ENCODE assay signal across 9 cellular contexts in the genomic region with DNA sequence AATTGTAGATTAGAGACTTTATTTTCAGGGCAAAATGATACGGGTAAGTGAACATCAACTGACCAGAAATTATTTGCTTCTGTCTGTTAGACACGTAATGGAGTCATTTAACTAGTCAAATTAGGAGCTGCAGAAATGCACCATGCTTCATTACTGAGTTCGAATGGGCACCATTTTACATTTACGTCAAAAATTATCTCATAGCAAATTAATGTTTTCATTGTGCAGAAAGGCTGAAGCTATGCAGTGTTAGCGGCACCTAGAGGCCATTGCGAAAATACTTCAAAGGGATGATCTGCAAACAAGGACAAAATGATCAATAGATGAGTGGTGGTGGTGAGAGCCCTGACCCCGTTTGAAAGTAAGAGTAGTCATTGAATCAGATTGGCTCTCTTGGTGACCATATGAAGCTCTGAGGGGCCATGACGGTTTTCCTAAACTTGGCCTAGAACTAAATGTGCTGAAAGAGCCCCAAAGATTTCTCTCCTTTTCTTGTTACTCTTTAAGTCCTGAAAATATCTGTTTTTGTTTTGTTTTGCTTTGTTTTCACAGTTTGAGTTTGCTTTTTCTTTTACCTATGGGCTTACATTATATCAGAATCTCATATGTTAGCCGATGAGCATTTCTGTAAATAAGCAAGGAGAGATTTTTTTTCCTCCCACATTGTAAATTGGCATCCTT.
A peak's percentile ranks its signal among the peaks of the same experiment; 100 is the strongest.
DNase-seq lines count a peak whose midpoint lies in the region; ATAC-seq and TF ChIP-seq lines count a peak whose summit lies in the region.
"Had no signal": no experiment of that assay in that cellular context is flagged by ENCODE, and none has a peak within 500 bp of the region (broad histone marks: within the 10 kb centered on the region; RNA-seq: fewer than 3 reads in every experiment).

No MANE protein-coding gene starts in this region.

- TF ChIP-seq POLR2A in right lobe of liver (IDR thresholded peaks at IDR 0.05) (no peak), upper lobe of left lung (IDR thresholded peaks at IDR 0.05) (no peak)

- no peaks in the 10 kb centered on the region for H3K9me2 ChIP-seq in OCI-LY7 (ENCODE audit: insufficient read depth, low read length)

- H3K79me2 ChIP-seq in OCI-LY7 (ENCODE audit: insufficient read depth, low read depth, low read length): no peaks in the 10 kb centered on the region

- WGBS in right lobe of liver (ENCODE audit: insufficient coverage, low coverage, low lambda C conversion rate, missing lambda C conversion rate): 6% methylated on average over 9 of the region's 9 CpGs
- WGBS in upper lobe of left lung, 2 donors: 14% methylated on average over 9 of the region's 9 CpGs

- peak; percentile 96 for TF ChIP-seq CTCF in OCI-LY7 (conservative IDR thresholded peaks at IDR 0.05; ENCODE audit: low read length)
- TF ChIP-seq CTCF in cardiac fibroblast (IDR thresholded peaks at IDR 0.05; ENCODE audit: low read depth, low read length): peak; percentile 81
- peak; percentile 64 to 82 (median 80) for TF ChIP-seq CTCF in right lobe of liver (IDR thresholded peaks at IDR 0.05)
- TF ChIP-seq CTCF in upper lobe of left lung (IDR thresholded peaks at IDR 0.05): peak; percentile 12 to 63 (median 48)

- no TSS peak for BruUV-seq in OCI-LY7 (replicated peaks; lab: Mats Ljungman, UMichigan)

- ATAC-seq in HG02938 (IDR thresholded peaks at IDR 0.05; ENCODE audit: unreplicated experiment): peak; percentile 65
- peak; percentile 71 to 85 (median 78) for ATAC-seq in right lobe of liver
- ATAC-seq in upper lobe of left lung (ENCODE audit: low FRiP score in 2 of 2): peak in 1 of 2 donors; percentile 46

- H3K4me3 ChIP-seq in OCI-LY7 (ENCODE audit: low read depth, low read length, poor library complexity, severe bottlenecking): no peak overlapping the region
- no peak overlapping the region for H3K4me3 ChIP-seq in cardiac fibroblast (replicated peaks in 1 of 2; ENCODE audit: low read depth in 2 of 2, low read length in 2 of 2)
- H3K4me3 ChIP-seq in right lobe of liver: no peak overlapping the region
- H3K4me3 ChIP-seq in upper lobe of left lung: no peak overlapping the region
- H3K4me3 ChIP-seq: BLaER1 had no signal

- no peak overlapping the region for H3K27ac ChIP-seq in OCI-LY7 (ENCODE audit: low read depth, low read length, poor library complexity, severe bottlenecking)
- H3K27ac ChIP-seq in right lobe of liver: no peak overlapping the region
- H3K27ac ChIP-seq in upper lobe of left lung: no peak overlapping the region
- H3K27ac ChIP-seq: BLaER1 had no signal

- TF ChIP-seq EP300 in upper lobe of left lung (IDR thresholded peaks at IDR 0.05): no peak

- H3K4me2 ChIP-seq in OCI-LY7 (ENCODE audit: low read length): peak overlapping the region; percentile 40
- H3K4me2 ChIP-seq: BLaER1 had no signal

- intact Hi-C loops in OCI-LY7 (cut with micrococcal nuclease; ENCODE audit: unreplicated experiment) (loop anchor here (5.0 to 10.0 kb wide), 3 partner anchors 603 to 918 kb away; no protein-coding TSS in a partner anchor), right lobe of liver (cut with DNase I) (loop anchor here in 1 of 2 donors (10.0 kb wide), 1 partner anchor 425 kb away; no protein-coding TSS in a partner anchor)

- H3K27me3 ChIP-seq in right lobe of liver (no peaks in the 10 kb centered on the region), upper lobe of left lung (peaks cover 0 to 4% (median 0%) of the 10 kb centered on the region in 4 donors)
- H3K27me3 ChIP-seq: BLaER1 had no signal

- POLR2A ChIA-PET in OCI-LY7 (lab: Charles Lee): no interaction called here

- peak overlapping the region; percentile 43; the same call in 1 of the 2 replicates for H2AFZ ChIP-seq in OCI-LY7 (ENCODE audit: low read length)

- H3K9me3 ChIP-seq in OCI-LY7 (ENCODE audit: low read length) (no peaks in the 10 kb centered on the region), right lobe of liver (no peaks in the 10 kb centered on the region), upper lobe of left lung (no peaks in the 10 kb centered on the region)
- H3K9me3 ChIP-seq: BLaER1 had no signal

- H3K4me1 ChIP-seq in OCI-LY7 (ENCODE audit: insufficient read depth, low read length, poor library complexity, severe bottlenecking) (no peaks in the 10 kb centered on the region), right lobe of liver (peaks cover 0 to 1% (median 0%) of the 10 kb centered on the region in 4 donors), upper lobe of left lung (no peaks in the 10 kb centered on the region)
- H3K4me1 ChIP-seq: BLaER1 had no signal

- DNase-seq in NCI-H1092 treated with DMSO at 0.1 percent for 48 hours (lab: John Stamatoyannopoulos, UW) (peak; percentile 30), NCI-H1092 (lab: John Stamatoyannopoulos, UW) (no peak), OCI-LY7 (ENCODE audit: low spot score) (peak; percentile 58), cardiac fibroblast (ENCODE audit: low read depth in 2 of 2) (peak; percentile 61 to 67), right lobe of liver (no peak), upper lobe of left lung (no peak), GDM1 (lab: John Stamatoyannopoulos, UW) (no peak)

- H3K36me3 ChIP-seq in OCI-LY7 (ENCODE audit: insufficient read depth, low read length) (no peaks in the 10 kb centered on the region), right lobe of liver (no peaks in the 10 kb centered on the region), upper lobe of left lung (no peaks in the 10 kb centered on the region)
- H3K36me3 ChIP-seq: BLaER1 had no signal

- CTCF ChIA-PET in OCI-LY7 (lab: Charles Lee; ENCODE audit: unreplicated experiment): no interaction called here

- H4K20me1 ChIP-seq in OCI-LY7 (ENCODE audit: insufficient read depth, low read length): no peaks in the 10 kb centered on the region
- H4K20me1 ChIP-seq: BLaER1 had no signal

Comparison
In these comparisons a context has a peak if more than half of its experiments do, and no peak if none do; other contexts are left out.
1. DNase-seq: peak in NCI-H1092 treated with DMSO at 0.1 percent for 48 hours (single experiment), OCI-LY7 (single experiment) and cardiac fibroblast (2 of 2); none in NCI-H1092 (single experiment), right lobe of liver (0 of 3), upper lobe of left lung (0 of 2) and GDM1 (single experiment).
2. Peak in every context shown above with its lines, with median percentiles within 50 percentile points of each other: CTCF ChIP-seq.